In genomic region chr6:5851261-5851757, GRCh38 we compare ENCODE assay signal across 8 cellular contexts.
DNase-seq lines count a peak whose midpoint lies in the region; ATAC-seq, FAIRE-seq and TF ChIP-seq lines count a peak whose summit lies in the region.

No MANE protein-coding gene starts in this region.

- H3K4me3 Mint-ChIP-seq in CD8-positive, alpha-beta T cell = peak overlapping the region; percentile 81
- H3K4me3 Mint-ChIP-seq in T-helper 17 cell = peak overlapping the region; percentile 86
- no peak overlapping the region for H3K4me3 Mint-ChIP-seq in osteocyte (ENCODE audit: unreplicated experiment)

- H3K79me2 ChIP-seq in GM12878 (ENCODE audit: control insufficient read depth, insufficient read depth, low read length) (no peaks in the 10 kb centered on the region), SK-N-SH (ENCODE audit: insufficient read depth) (no peaks in the 10 kb centered on the region)

- H3K27ac Mint-ChIP-seq in CD8-positive, alpha-beta T cell = peak overlapping the region; percentile 49
- H3K27ac Mint-ChIP-seq in T-helper 17 cell (no peak overlapping the region), osteocyte (ENCODE audit: unreplicated experiment) (no peak overlapping the region)

- intact Hi-C loops in CD8-positive, alpha-beta T cell (cut with DNase I, micrococcal nuclease) = loop anchor here in 1 of 2 experiments (5.0 kb wide), 1 partner anchor 156 kb away; the partner anchor contains the start of gene NRN1
- intact Hi-C loops in GM12878 (cut with micrococcal nuclease; ENCODE audit: unreplicated experiment) = no loop called here

- H4K20me1 ChIP-seq in GM12878 (ENCODE audit: control insufficient read depth, insufficient read depth) = no peaks in the 10 kb centered on the region
- H4K20me1 ChIP-seq in SK-N-SH (ENCODE audit: insufficient read depth) = no peaks in the 10 kb centered on the region

- H3K4me1 ChIP-seq in CD8-positive, alpha-beta T cell (ENCODE audit: insufficient read depth, low read length) = peaks cover 12% of the 10 kb centered on the region
- peaks cover 7% of the 10 kb centered on the region; the same call in 1 of the 2 replicates for H3K4me1 ChIP-seq in GM12878 (ENCODE audit: control insufficient read depth, insufficient read depth, low read length)
- peaks cover 0 to 7% of the 10 kb centered on the region in 2 experiments; a peak in 1 of 4 replicates for H3K4me1 ChIP-seq in SK-N-SH (ENCODE audit: control insufficient read depth in 1 of 2, insufficient read depth in 2 of 2, low read depth in 1 of 2, low read length in 1 of 2)

- H3K9me3 ChIP-seq in CD8-positive, alpha-beta T cell (ENCODE audit: low read length) = no peaks in the 10 kb centered on the region
- no peaks in the 10 kb centered on the region for H3K9me3 ChIP-seq in T-helper 17 cell (ENCODE audit: control insufficient read depth, low read length, poor library complexity, severe bottlenecking)
- H3K9me3 ChIP-seq in GM12878 (replicated peaks; ENCODE audit: control insufficient read depth, insufficient read depth, low read length) = no peaks in the 10 kb centered on the region
- H3K9me3 ChIP-seq in SK-N-SH = no peaks in the 10 kb centered on the region

- no peak for TF ChIP-seq EP300 in GM12878 (IDR thresholded peaks at IDR 0.05; ENCODE audit: borderline replicate concordance in 1 of 2, control insufficient read depth in 1 of 2, low read depth in 2 of 2, low read length in 2 of 2)
- no peak for TF ChIP-seq EP300 in SK-N-SH (IDR thresholded peaks at IDR 0.05; ENCODE audit: borderline replicate concordance in 1 of 2, low read depth in 1 of 2, low read length in 1 of 2)

- no peaks in the 10 kb centered on the region for H3K9me3 Mint-ChIP-seq in CD8-positive, alpha-beta T cell
- peaks cover 6% of the 10 kb centered on the region for H3K9me3 Mint-ChIP-seq in osteocyte (ENCODE audit: unreplicated experiment)

- H3K4me2 ChIP-seq in GM12878 (ENCODE audit: control insufficient read depth, insufficient read depth) (peak overlapping the region; percentile 92), SK-N-SH (no peak overlapping the region)

- WGBS in GM12878 (ENCODE audit: insufficient coverage, insufficient replicate concordance, low lambda C conversion rate, missing lambda C conversion rate) = 3% methylated on average over 34 of the region's 34 CpGs
- 55% methylated on average over 11 of the region's 34 CpGs for WGBS in SK-N-SH (ENCODE audit: low lambda C conversion rate)

- H3K36me3 Mint-ChIP-seq in CD8-positive, alpha-beta T cell = no peaks in the 10 kb centered on the region
- H3K36me3 Mint-ChIP-seq in T-helper 17 cell (ENCODE audit: low read depth) = peaks cover 3% of the 10 kb centered on the region
- H3K36me3 Mint-ChIP-seq in osteocyte (ENCODE audit: unreplicated experiment) = no peaks in the 10 kb centered on the region

- no peak overlapping the region for H3K9ac ChIP-seq in GM12878 (ENCODE audit: control insufficient read depth, insufficient read depth, low read length)
- no peak overlapping the region for H3K9ac ChIP-seq in SK-N-SH

- TF ChIP-seq CTCF in CD8-positive, alpha-beta T cell (IDR thresholded peaks at IDR 0.05) = no peak
- TF ChIP-seq CTCF in GM12878 (IDR thresholded peaks at IDR 0.05 in 2 of 3, conservative IDR thresholded peaks at IDR 0.05 in 1 of 3; ENCODE audit: control insufficient read depth in 2 of 3, extremely low read depth in 1 of 3, insufficient read depth in 1 of 3, low read depth in 3 of 3, low read length in 3 of 3) (no peak), SK-N-SH (IDR thresholded peaks at IDR 0.05) (no peak), osteocyte (IDR thresholded peaks at IDR 0.05) (no peak)

- peaks cover 7% of the 10 kb centered on the region for H3K4me1 Mint-ChIP-seq in CD8-positive, alpha-beta T cell (ENCODE audit: low read depth)
- peaks cover 8% of the 10 kb centered on the region for H3K4me1 Mint-ChIP-seq in T-helper 17 cell
- peaks cover 6% of the 10 kb centered on the region for H3K4me1 Mint-ChIP-seq in osteocyte (ENCODE audit: unreplicated experiment)

- peak; percentile 36 to 79 (median 64) for DNase-seq in CD8-positive, alpha-beta T cell
- DNase-seq in T-helper 17 cell (peak; percentile 38 to 54 (median 52)), GM12878 (ENCODE audit: low read depth, low spot score) (no peak), iPS-NIHi7 (ENCODE audit: extremely low spot score) (peak; percentile 89), SK-N-SH (no peak), osteocyte (ENCODE audit: extremely low spot score, unreplicated experiment) (no peak)
- peak; percentile 54 to 65 for DNase-seq in stimulated activated CD4-positive, alpha-beta T cell treated with anti-CD3 and anti-CD28 coated beads, Interleukin-12 subunit alpha, Interleukin-12 subunit beta, amount 100 ng/mL, for 24 hours (ENCODE audit: low read depth in 2 of 2)

- H2AFZ ChIP-seq in GM12878 (ENCODE audit: control insufficient read depth, low read depth, low read length) (peak overlapping the region; percentile 89), SK-N-SH (ENCODE audit: low read depth) (no peak overlapping the region)

- TF ChIP-seq RAD21 in GM12878 (IDR thresholded peaks at IDR 0.05; ENCODE audit: insufficient read depth, low read depth, low read length) (no peak), SK-N-SH (IDR thresholded peaks at IDR 0.05; ENCODE audit: low read length) (no peak)

- H3F3A ChIP-seq in SK-N-SH (replicated peaks; ENCODE audit: insufficient read depth) = no peaks in the 10 kb centered on the region

- peak; percentile 66 for TF ChIP-seq POLR2A in GM12878 (IDR thresholded peaks at IDR 0.05; ENCODE audit: low read depth, low read length)

- ATAC-seq in CD8-positive, alpha-beta T cell = peak; percentile 98
- peak; percentile 62 for ATAC-seq in HG02678 (IDR thresholded peaks at IDR 0.05; ENCODE audit: unreplicated experiment)
- peak; percentile 99 for ATAC-seq in T-helper 17 cell
- no peak for ATAC-seq in GM12878

- FAIRE-seq in GM12878 (lab: Jason Lieb, UNC) = no peak

- CTCF ChIA-PET in CD8-positive, alpha-beta T cell (lab: Charles Lee) = interaction anchor here (1.2 kb wide), 1 partner anchor 19 kb away, joined by 3 read pairs; no protein-coding TSS in a partner anchor
- CTCF ChIA-PET in GM12878 (lab: Yijun Ruan, JAX) = no interaction called here
- CTCF ChIA-PET in SK-N-SH (lab: Yijun Ruan, JAX) = no interaction called here

- peak overlapping the region; percentile 71 for H3K4me3 ChIP-seq in CD8-positive, alpha-beta T cell (ENCODE audit: low read depth, low read length)
- H3K4me3 ChIP-seq in GM12878 (no peak overlapping the region; the same call in 1 of the 2 replicates), SK-N-SH (ENCODE audit: low read depth in 2 of 2, low read length in 1 of 2) (no peak overlapping the region)

- H3K9me2 ChIP-seq in SK-N-SH = no peaks in the 10 kb centered on the region

- SMC1A ChIA-PET in GM12878 (lab: Charles Lee; ENCODE audit: uncharacterized antibody, unreplicated experiment) = no interaction called here

- no peaks in the 10 kb centered on the region for H3K36me3 ChIP-seq in CD8-positive, alpha-beta T cell (ENCODE audit: insufficient read depth, low read length)
- H3K36me3 ChIP-seq in GM12878 (ENCODE audit: control insufficient read depth in 2 of 2, insufficient read depth in 2 of 2, low read length in 1 of 2) = no peaks in the 10 kb centered on the region
- no peaks in the 10 kb centered on the region for H3K36me3 ChIP-seq in SK-N-SH (replicated peaks in 1 of 2; ENCODE audit: control insufficient read depth in 1 of 2, insufficient read depth in 2 of 2, low read length in 1 of 2)

- H3K27ac ChIP-seq in CD8-positive, alpha-beta T cell (ENCODE audit: low read depth, low read length) = peak overlapping the region; percentile 63
- H3K27ac ChIP-seq in GM12878 (ENCODE audit: control insufficient read depth, insufficient read depth) (no peak overlapping the region), SK-N-SH (ENCODE audit: low read depth in 2 of 2, low read length in 1 of 2) (no peak overlapping the region)

- BruUV-seq in GM12878 (replicated peaks; lab: Mats Ljungman, UMichigan) = no TSS peak

- peaks cover 2% of the 10 kb centered on the region for H3K27me3 Mint-ChIP-seq in CD8-positive, alpha-beta T cell (ENCODE audit: low read depth)
- H3K27me3 Mint-ChIP-seq in T-helper 17 cell (peaks cover 18% of the 10 kb centered on the region), osteocyte (ENCODE audit: unreplicated experiment) (peaks cover 62% of the 10 kb centered on the region)

- in situ Hi-C loops in GM12878 (cut with MboI) = no loop called here

- POLR2A ChIA-PET in CD8-positive, alpha-beta T cell (lab: Charles Lee) = interaction anchor here (0.6 kb wide), 2 partner anchors 21 to 55 kb away, joined by 3 to 6 read pairs; no protein-coding TSS in a partner anchor
- POLR2A ChIA-PET in GM12878 (lab: Charles Lee) = no interaction called here
- POLR2A ChIA-PET in SK-N-SH (lab: Yijun Ruan, JAX) = no interaction called here

- RAD21 ChIA-PET in GM12878 (lab: Charles Lee; ENCODE audit: unreplicated experiment) = no interaction called here

- no peaks in the 10 kb centered on the region for H3K27me3 ChIP-seq in CD8-positive, alpha-beta T cell (ENCODE audit: insufficient read depth, low read length)
- H3K27me3 ChIP-seq in GM12878 (replicated peaks in 1 of 2; ENCODE audit: control insufficient read depth in 2 of 2, insufficient read depth in 2 of 2, low read length in 1 of 2) = peaks cover 0 to 10% of the 10 kb centered on the region in 2 experiments; a peak in 2 of 4 replicates
- peaks cover 11% of the 10 kb centered on the region; the same call in 1 of the 2 replicates for H3K27me3 ChIP-seq in SK-N-SH (ENCODE audit: insufficient read depth)

TF ChIP-seq in GM12878, 131 proteins besides CTCF, POLR2A, EP300 and RAD21 (continues in another document):
- TF ChIP-seq JUNB (IDR thresholded peaks at IDR 0.05) = no peak
- no peak for TF ChIP-seq PML (IDR thresholded peaks at IDR 0.05; ENCODE audit: low read length)

TF ChIP-seq in SK-N-SH, 30 proteins besides CTCF, POLR2A, EP300 and RAD21:
- TF ChIP-seq ELF1 (IDR thresholded peaks at IDR 0.05) = no peak
- no peak for TF ChIP-seq MAX (IDR thresholded peaks at IDR 0.05; ENCODE audit: low read depth)

Comparison
In these comparisons a context has a peak if more than half of its experiments do, and no peak if none do; other contexts are left out.
1. DNase-seq: peak in CD8-positive, alpha-beta T cell (7 of 7), T-helper 17 cell (3 of 3), iPS-NIHi7 (single experiment) and stimulated activated CD4-positive, alpha-beta T cell treated with anti-CD3 and anti-CD28 coated beads, Interleukin-12 subunit alpha, Interleukin-12 subunit beta, amount 100 ng/mL, for 24 hours (2 of 2); none in GM12878 (single experiment), SK-N-SH (single experiment) and osteocyte (single experiment).